37 cellular contexts compared by ENCODE assay signal in genomic region chr5:147854331-147854730, GRCh38. TPM values are rescaled to one million over a fixed set of nuclear protein-coding genes. Genes with fewer than 3 reads are reported as not detected.
"Had no signal": no experiment of that assay in that cellular context is flagged by ENCODE, and none has a peak within 500 bp of the region (broad histone marks: within the 10 kb centered on the region; RNA-seq: fewer than 3 reads in every experiment).

No MANE protein-coding gene starts in this region.

- DNase-seq: Karpas-422, MM.1S, MV-4-11, NCI-H1092, NCI-H1105, NCI-H1417 treated with DMSO at 0.1 percent for 48 hours, NCI-H1436 treated with DMSO at 0.1 percent for 48 hours, NCI-H1694 treated with DMSO at 0.1 percent for 48 hours, NCI-H187 treated with DMSO at 0.1 percent for 48 hours, NCI-H2029, NCI-H2081, NCI-H2171 treated with DMSO at 0.1 percent for 48 hours, NCI-H2227 treated with DMSO at 0.1 percent for 48 hours, NCI-H345, NCI-H446, NCI-H510A treated with DMSO at 0.1 percent for 48 hours, NCI-H524 treated with DMSO at 0.1 percent for 48 hours, NCI-H69, NCI-H748 treated with DMSO at 0.1 percent for 48 hours, PC-9, SHP77, SIG-M5, SJCRH30, T-cell had no signal

- H3K4me2 ChIP-seq: KMS-11, PC-9 had no signal

- H3K27ac Mint-ChIP-seq: T-cell had no signal

- H3K36me3 Mint-ChIP-seq: T-cell had no signal

- ATAC-seq: Panc1, Right ventricle myocardium inferior, SK-N-SH treated with all-trans-retinoic acid at 6 μM for 48 hours, T-cell had no signal

- H3K36me3 ChIP-seq: SJCRH30 had no signal

- FAIRE-seq: RCC 7860 had no signal

- H3K4me3 ChIP-seq: PC-9, SJCRH30, SK-N-MC had no signal

- H3K4me3 Mint-ChIP-seq: T-cell had no signal

- H3K27me3 ChIP-seq: SJCRH30 had no signal

- H3K27ac ChIP-seq: KMS-11, PC-9, RWPE1, SJCRH30, SK-N-MC had no signal

- H3K9me3 Mint-ChIP-seq: T-cell had no signal

- H3K9ac ChIP-seq: KMS-11 had no signal

- H2AFZ ChIP-seq: PC-9 had no signal

- H3K9me3 ChIP-seq: SJCRH30 had no signal

RNA-seq across cellular contexts. Expression of gene SPINK1, which starts 22.9 kb away (rescaled TPM):
- total RNA-seq: LHCN-M2, NCI-H460, OCI-LY7, PC-9, Right ventricle myocardium inferior, RPMI7951, SJCRH30 had no signal

RNA-seq across cellular contexts. Expression of gene SCGB3A2, which starts 24.2 kb away (rescaled TPM):
- total RNA-seq: LHCN-M2, MCF 10A, NCI-H460, OCI-LY7, PC-9, Right ventricle myocardium inferior, RPMI7951, SJCRH30, SK-MEL-5 had no signal

RNA-seq across cellular contexts. Expression of gene C5orf46, which starts 52.0 kb away (rescaled TPM):
- total RNA-seq: LHCN-M2, NCI-H460, OCI-LY7, PC-9, SK-MEL-5, T-cell had no signal
